In genomic region chr11:75242722-75243600, GRCh38 we compare ENCODE assay signal across 16 cellular contexts. TPM values are rescaled to one million over a fixed set of nuclear protein-coding genes. Genes with fewer than 3 reads are reported as not detected.
A peak's percentile ranks its signal among the peaks of the same experiment; 100 is the strongest.
DNase-seq lines count a peak whose midpoint lies in the region; ATAC-seq and TF ChIP-seq lines count a peak whose summit lies in the region.
"Had no signal": no experiment of that assay in that cellular context is flagged by ENCODE, and none has a peak within 500 bp of the region (broad histone marks: within the 10 kb centered on the region; RNA-seq: fewer than 3 reads in every experiment).

No MANE protein-coding gene starts in this region.

- POLR2A ChIA-PET in activated CD4-positive, alpha-beta T cell treated with anti-CD3 and anti-CD28 coated beads for 36 hours (lab: Charles Lee) = no interaction called here

- peak overlapping the region; percentile 59 for H3K4me3 Mint-ChIP-seq in activated CD4-positive, alpha-beta T cell treated with anti-CD3 and anti-CD28 coated beads for 36 hours
- H3K4me3 Mint-ChIP-seq in GM23338 (peak overlapping the region; percentile 72), neural progenitor cell (peak overlapping the region; percentile 88)
- peak overlapping the region; percentile 70 for H3K4me3 Mint-ChIP-seq in central memory CD8-positive, alpha-beta T cell

- TF ChIP-seq CTCF in GM23338 (conservative IDR thresholded peaks at IDR 0.05; ENCODE audit: low read depth in 2 of 2) (no peak), neural progenitor cell (IDR thresholded peaks at IDR 0.05) (no peak), brain microvascular endothelial cell (IDR thresholded peaks at IDR 0.05; ENCODE audit: low read depth, low read length, missing control alignments) (no peak)

- peaks cover 8% of the 10 kb centered on the region for H3K4me1 Mint-ChIP-seq in activated CD4-positive, alpha-beta T cell treated with anti-CD3 and anti-CD28 coated beads for 36 hours
- H3K4me1 Mint-ChIP-seq in GM23338 (peaks cover 21% of the 10 kb centered on the region), neural progenitor cell (peaks cover 7% of the 10 kb centered on the region)
- H3K4me1 Mint-ChIP-seq in central memory CD8-positive, alpha-beta T cell = peaks cover 6% of the 10 kb centered on the region

- no peak overlapping the region for H3K27ac Mint-ChIP-seq in activated CD4-positive, alpha-beta T cell treated with anti-CD3 and anti-CD28 coated beads for 36 hours
- no peak overlapping the region for H3K27ac Mint-ChIP-seq in GM23338
- no peak overlapping the region for H3K27ac Mint-ChIP-seq in central memory CD8-positive, alpha-beta T cell (ENCODE audit: low read depth)
- H3K27ac Mint-ChIP-seq in neural progenitor cell = no peak overlapping the region

- H3K9me3 ChIP-seq in neural progenitor cell (ENCODE audit: low read depth) = no peaks in the 10 kb centered on the region
- H3K9me3 ChIP-seq: adrenal gland, left ventricle myocardium inferior, pancreas had no signal

- H3K27me3 ChIP-seq in GM23338 (ENCODE audit: insufficient read depth) (peaks cover 59% of the 10 kb centered on the region), neural progenitor cell (peaks cover 75% of the 10 kb centered on the region), brain microvascular endothelial cell (replicated peaks) (peaks cover 19% of the 10 kb centered on the region)
- H3K27me3 ChIP-seq: adrenal gland had no signal

- H3K9me3 Mint-ChIP-seq in activated CD4-positive, alpha-beta T cell treated with anti-CD3 and anti-CD28 coated beads for 36 hours (ENCODE audit: low read depth) = no peaks in the 10 kb centered on the region
- H3K9me3 Mint-ChIP-seq in GM23338 = no peaks in the 10 kb centered on the region
- no peaks in the 10 kb centered on the region for H3K9me3 Mint-ChIP-seq in central memory CD8-positive, alpha-beta T cell
- H3K9me3 Mint-ChIP-seq in neural progenitor cell = no peaks in the 10 kb centered on the region

- H3K36me3 ChIP-seq in GM23338 (ENCODE audit: insufficient read depth) = no peaks in the 10 kb centered on the region
- no peaks in the 10 kb centered on the region for H3K36me3 ChIP-seq in neural progenitor cell
- no peaks in the 10 kb centered on the region for H3K36me3 ChIP-seq in brain microvascular endothelial cell (replicated peaks)
- H3K36me3 ChIP-seq: adrenal gland, left ventricle myocardium inferior, pancreas had no signal

- in situ Hi-C loops in brain microvascular endothelial cell (cut with HindIII; ENCODE audit: low pct_ligation_motif_present, low sequenced_read_pairs) = no loop called here

- peaks cover 23% of the 10 kb centered on the region for H3K27me3 Mint-ChIP-seq in activated CD4-positive, alpha-beta T cell treated with anti-CD3 and anti-CD28 coated beads for 36 hours
- H3K27me3 Mint-ChIP-seq in GM23338 (ENCODE audit: insufficient read depth, low read depth, poor library complexity) = peaks cover 48% of the 10 kb centered on the region
- peaks cover 51% of the 10 kb centered on the region for H3K27me3 Mint-ChIP-seq in central memory CD8-positive, alpha-beta T cell
- H3K27me3 Mint-ChIP-seq in neural progenitor cell (ENCODE audit: insufficient read depth, low read depth) = peaks cover 42% of the 10 kb centered on the region

- H3K4me2 ChIP-seq in GM23338 (no peak overlapping the region; the same call in 1 of the 2 replicates), neural progenitor cell (no peak overlapping the region)

- H3K9ac ChIP-seq in neural progenitor cell = no peak overlapping the region

- no peak for DNase-seq in activated CD4-positive, alpha-beta T cell treated with anti-CD3 and anti-CD28 coated beads for 36 hours
- DNase-seq in activated CD4-positive, alpha-beta T cell treated with anti-CD3 and anti-CD28 coated beads, Interleukin-2, amount 50 U/mL, for 4 hours = no peak
- no peak for DNase-seq in GM23338 (ENCODE audit: low spot score)
- DNase-seq in central memory CD8-positive, alpha-beta T cell (ENCODE audit: low spot score in 2 of 2) = no peak
- DNase-seq in neural progenitor cell (ENCODE audit: low spot score) = no peak
- DNase-seq in brain microvascular endothelial cell = no peak
- DNase-seq: DMS153, hypothalamus, left ventricle myocardium inferior, NCI-H1048, trophoblast cell had no signal

- H3F3A ChIP-seq in GM23338 (replicated peaks; ENCODE audit: low read depth) (no peaks in the 10 kb centered on the region), neural progenitor cell (ENCODE audit: low read depth) (no peaks in the 10 kb centered on the region)

- no peak for ATAC-seq in activated CD4-positive, alpha-beta T cell treated with anti-CD3 and anti-CD28 coated beads for 36 hours
- ATAC-seq in GM23338 = no peak
- ATAC-seq in central memory CD8-positive, alpha-beta T cell (replicated peaks; ENCODE audit: extremely low read depth, poor library complexity, severe bottlenecking) = no peak
- ATAC-seq in GM18868 (IDR thresholded peaks at IDR 0.05; ENCODE audit: unreplicated experiment) = no peak
- ATAC-seq in GM21515 (IDR thresholded peaks at IDR 0.05; ENCODE audit: unreplicated experiment) = no peak
- ATAC-seq: esophagus mucosa, pancreas had no signal

- H3K9me2 ChIP-seq in GM23338 (ENCODE audit: insufficient read depth) = 0 out of 2 replicates have a peak, but pooled peaks cover 2% of the 10 kb centered on the region

- peak overlapping the region; percentile 63; the same call in 1 of the 2 replicates for H3K4me3 ChIP-seq in GM23338
- H3K4me3 ChIP-seq in neural progenitor cell = no peak overlapping the region
- no peak overlapping the region for H3K4me3 ChIP-seq in brain microvascular endothelial cell (ENCODE audit: low read depth, low read length)

- H3K27ac ChIP-seq in GM23338 (ENCODE audit: low read depth) = no peak overlapping the region
- H3K27ac ChIP-seq in neural progenitor cell = no peak overlapping the region
- H3K27ac ChIP-seq in brain microvascular endothelial cell = no peak overlapping the region
- H3K27ac ChIP-seq: adrenal gland, left ventricle myocardium inferior, pancreas had no signal

- intact Hi-C loops in activated CD4-positive, alpha-beta T cell treated with anti-CD3 and anti-CD28 coated beads for 36 hours (cut with DNase I, micrococcal nuclease) = no loop called here

- H3K4me1 ChIP-seq in GM23338 (ENCODE audit: insufficient read depth) = peaks cover 14% of the 10 kb centered on the region; the same call in 1 of the 2 replicates
- peaks cover 17% of the 10 kb centered on the region for H3K4me1 ChIP-seq in neural progenitor cell

- H4K20me1 ChIP-seq in GM23338 (replicated peaks; ENCODE audit: insufficient read depth) (no peaks in the 10 kb centered on the region), neural progenitor cell (ENCODE audit: low read depth) (peaks cover 14% of the 10 kb centered on the region)

- no peaks in the 10 kb centered on the region for H3K36me3 Mint-ChIP-seq in activated CD4-positive, alpha-beta T cell treated with anti-CD3 and anti-CD28 coated beads for 36 hours (ENCODE audit: low read depth)
- no peaks in the 10 kb centered on the region for H3K36me3 Mint-ChIP-seq in GM23338 (ENCODE audit: low read depth)
- peaks cover 4% of the 10 kb centered on the region for H3K36me3 Mint-ChIP-seq in central memory CD8-positive, alpha-beta T cell (ENCODE audit: insufficient read depth)
- H3K36me3 Mint-ChIP-seq in neural progenitor cell = no peaks in the 10 kb centered on the region

- no peak overlapping the region; the same call in 1 of the 2 replicates for H2AFZ ChIP-seq in GM23338
- H2AFZ ChIP-seq in neural progenitor cell (replicated peaks) = no peak overlapping the region

- CTCF ChIA-PET in activated CD4-positive, alpha-beta T cell treated with anti-CD3 and anti-CD28 coated beads for 36 hours (lab: Charles Lee) = interaction anchor here (0.5 to 18.4 kb wide), 19 partner anchors 9 to 1376 kb away, joined by 3 to 458 read pairs (median 3); no protein-coding TSS in a partner anchor

- H3K79me2 ChIP-seq in GM23338 (replicated peaks; ENCODE audit: insufficient read depth) = no peaks in the 10 kb centered on the region
- H3K79me2 ChIP-seq in neural progenitor cell (ENCODE audit: low read depth) = no peaks in the 10 kb centered on the region

TF ChIP-seq in GM23338, 12 proteins besides CTCF, POLR2A, EP300 and RAD21 (continues in another document):
- TF ChIP-seq, protein P1, sequence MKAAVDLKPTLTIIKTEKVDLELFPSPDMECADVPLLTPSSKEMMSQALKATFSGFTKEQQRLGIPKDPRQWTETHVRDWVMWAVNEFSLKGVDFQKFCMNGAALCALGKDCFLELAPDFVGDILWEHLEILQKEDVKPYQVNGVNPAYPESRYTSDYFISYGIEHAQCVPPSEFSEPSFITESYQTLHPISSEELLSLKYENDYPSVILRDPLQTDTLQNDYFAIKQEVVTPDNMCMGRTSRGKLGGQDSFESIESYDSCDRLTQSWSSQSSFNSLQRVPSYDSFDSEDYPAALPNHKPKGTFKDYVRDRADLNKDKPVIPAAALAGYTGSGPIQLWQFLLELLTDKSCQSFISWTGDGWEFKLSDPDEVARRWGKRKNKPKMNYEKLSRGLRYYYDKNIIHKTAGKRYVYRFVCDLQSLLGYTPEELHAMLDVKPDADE (IDR thresholded peaks at IDR 0.05) = no peak
- TF ChIP-seq ZNF114 (CRISPR knock-in tag; IDR thresholded peaks at IDR 0.05) = no peak
- no peak for TF ChIP-seq POLR2AphosphoS5 (IDR thresholded peaks at IDR 0.05; ENCODE audit: low read depth)
- no peak for TF ChIP-seq EZH2 (IDR thresholded peaks at IDR 0.05; ENCODE audit: low read depth, unreplicated experiment)
- no peak for TF ChIP-seq JUNB (IDR thresholded peaks at IDR 0.05; ENCODE audit: unreplicated experiment)

RNA-seq across cellular contexts. Expression of gene TPBGL, which starts 2.4 kb away (rescaled TPM):
- under 1 TPM; 0.18 to 0.21 TPM for total RNA-seq in activated CD4-positive, alpha-beta T cell treated with anti-CD3 and anti-CD28 coated beads for 36 hours
- 0.16 and 0.21 TPM in 2 replicates for total RNA-seq in GM23338 (2014; rRNA removed; shearing (Covaris generic))
- 0.08 and 0.40 TPM in 2 replicates for polyA plus RNA-seq in GM23338 (2016; fragmentation: Nextera tagmentation; extraction: Ambion mirVana)
- total RNA-seq in neural progenitor cell (ENCODE audit: low replicate concordance) = not detected in 2 replicates
- total RNA-seq: esophagus mucosa had no signal
